In genomic region chr11:120994460-120994859, GRCh38 we compare ENCODE assay signal across 35 cellular contexts.
"Had no signal": no experiment of that assay in that cellular context is flagged by ENCODE, and none has a peak within 500 bp of the region (broad histone marks: within the 10 kb centered on the region; RNA-seq: fewer than 3 reads in every experiment).

No MANE protein-coding gene starts in this region.

- H3K4me3 ChIP-seq: adrenal gland, body of pancreas, breast epithelium, Peyer's patch, SJSA1 had no signal

- H3K27me3 ChIP-seq: body of pancreas, breast epithelium, Peyer's patch, SJSA1 had no signal

- H3K4me1 ChIP-seq: adrenal gland, body of pancreas, breast epithelium, Peyer's patch, SJSA1 had no signal

- H3K4me3 Mint-ChIP-seq: activated CD4-positive, alpha-beta memory T cell treated with anti-CD3 and anti-CD28 coated beads, Interleukin-2, amount 10 ng/mL, durations not matched to agents 7 days and 5 days; activated CD8-positive, alpha-beta memory T cell treated with anti-CD3 and anti-CD28 coated beads, Interleukin-2, amount 10 ng/mL, durations not matched to agents 7 days and 5 days; activated naive CD8-positive, alpha-beta T cell treated with anti-CD3 and anti-CD28 coated beads, Interleukin-2, amount 10 ng/mL, durations not matched to agents 7 days and 5 days had no signal

- H3K27ac Mint-ChIP-seq: activated CD4-positive, alpha-beta memory T cell treated with anti-CD3 and anti-CD28 coated beads, Interleukin-2, amount 10 ng/mL, durations not matched to agents 7 days and 5 days; activated CD8-positive, alpha-beta memory T cell treated with anti-CD3 and anti-CD28 coated beads, Interleukin-2, amount 10 ng/mL, durations not matched to agents 7 days and 5 days; activated naive CD8-positive, alpha-beta T cell treated with anti-CD3 and anti-CD28 coated beads, Interleukin-2, amount 10 ng/mL, durations not matched to agents 7 days and 5 days had no signal

- DNase-seq: activated CD4-positive, alpha-beta memory T cell treated with anti-CD3 and anti-CD28 coated beads, Interleukin-2, amount 10 ng/mL, durations not matched to agents 7 days and 5 days; activated CD4-positive, alpha-beta T cell treated with anti-CD3 and anti-CD28 coated beads for 1 hour; activated CD4-positive, alpha-beta T cell treated with anti-CD3 and anti-CD28 coated beads for 48 hours; activated CD4-positive, CD25-positive, alpha-beta regulatory T cell; activated CD8-positive, alpha-beta memory T cell treated with anti-CD3 and anti-CD28 coated beads for 24 hours; activated CD8-positive, alpha-beta memory T cell treated with anti-CD3 and anti-CD28 coated beads, Interleukin-2, amount 10 ng/mL, durations not matched to agents 7 days and 5 days; activated CD8-positive, alpha-beta memory T cell treated with anti-CD3 and anti-CD28 coated beads, Interleukin-2, amount 50 U/mL, for 48 hours; activated effector memory CD4-positive, alpha-beta T cell treated with anti-CD3 and anti-CD28 coated beads, Interleukin-2, amount 50 U/mL, for 16 hours; activated naive CD4-positive, alpha-beta T cell; activated naive CD4-positive, alpha-beta T cell treated with anti-CD3 and anti-CD28 coated beads, Interleukin-2, amount 50 U/mL, for 16 hours; activated naive CD8-positive, alpha-beta T cell treated with anti-CD3 and anti-CD28 coated beads, Interleukin-2, amount 10 ng/mL, durations not matched to agents 7 days and 5 days; activated T-cell treated with anti-CD3 and anti-CD28 coated beads, Interleukin-2, amount 50 U/mL, for 48 hours; body of pancreas; Kasumi-1; KG1; MM.1S; NCI-H1092 treated with DMSO at 0.1 percent for 48 hours; NCI-H1417 treated with DMSO at 0.1 percent for 48 hours; NCI-H187 treated with DMSO at 0.1 percent for 48 hours; NCI-H2081; NCI-H2171 treated with DMSO at 0.1 percent for 48 hours; NCI-H345; NCI-H524 treated with DMSO at 0.1 percent for 48 hours; PC-3; Peyer's patch; RPMI8226; SHP77 treated with DMSO at 0.1 percent for 48 hours; SW 1271; T-helper 1 cell; T-helper 2 cell; T-helper 9 cell; WERI-Rb-1 had no signal

- H3K9me3 ChIP-seq: adrenal gland, body of pancreas, breast epithelium, Peyer's patch, SJSA1 had no signal

- H3K9me3 Mint-ChIP-seq: activated CD4-positive, alpha-beta memory T cell treated with anti-CD3 and anti-CD28 coated beads, Interleukin-2, amount 10 ng/mL, durations not matched to agents 7 days and 5 days; activated naive CD8-positive, alpha-beta T cell treated with anti-CD3 and anti-CD28 coated beads, Interleukin-2, amount 10 ng/mL, durations not matched to agents 7 days and 5 days had no signal

- H3K36me3 ChIP-seq: adrenal gland, breast epithelium, Peyer's patch, SJSA1, WERI-Rb-1 had no signal

- H3K36me3 Mint-ChIP-seq: activated CD8-positive, alpha-beta memory T cell treated with anti-CD3 and anti-CD28 coated beads, Interleukin-2, amount 10 ng/mL, durations not matched to agents 7 days and 5 days; activated naive CD8-positive, alpha-beta T cell treated with anti-CD3 and anti-CD28 coated beads, Interleukin-2, amount 10 ng/mL, durations not matched to agents 7 days and 5 days had no signal

- ATAC-seq: activated CD8-positive, alpha-beta memory T cell treated with anti-CD3 and anti-CD28 coated beads, Interleukin-2, amount 10 ng/mL, durations not matched to agents 7 days and 5 days; body of pancreas; PC-3 had no signal

- H3K27ac ChIP-seq: adrenal gland, body of pancreas, breast epithelium, Peyer's patch, SJSA1, WERI-Rb-1 had no signal
